Comparison of ENCODE assay signal across 9 cellular contexts in the genomic region with DNA sequence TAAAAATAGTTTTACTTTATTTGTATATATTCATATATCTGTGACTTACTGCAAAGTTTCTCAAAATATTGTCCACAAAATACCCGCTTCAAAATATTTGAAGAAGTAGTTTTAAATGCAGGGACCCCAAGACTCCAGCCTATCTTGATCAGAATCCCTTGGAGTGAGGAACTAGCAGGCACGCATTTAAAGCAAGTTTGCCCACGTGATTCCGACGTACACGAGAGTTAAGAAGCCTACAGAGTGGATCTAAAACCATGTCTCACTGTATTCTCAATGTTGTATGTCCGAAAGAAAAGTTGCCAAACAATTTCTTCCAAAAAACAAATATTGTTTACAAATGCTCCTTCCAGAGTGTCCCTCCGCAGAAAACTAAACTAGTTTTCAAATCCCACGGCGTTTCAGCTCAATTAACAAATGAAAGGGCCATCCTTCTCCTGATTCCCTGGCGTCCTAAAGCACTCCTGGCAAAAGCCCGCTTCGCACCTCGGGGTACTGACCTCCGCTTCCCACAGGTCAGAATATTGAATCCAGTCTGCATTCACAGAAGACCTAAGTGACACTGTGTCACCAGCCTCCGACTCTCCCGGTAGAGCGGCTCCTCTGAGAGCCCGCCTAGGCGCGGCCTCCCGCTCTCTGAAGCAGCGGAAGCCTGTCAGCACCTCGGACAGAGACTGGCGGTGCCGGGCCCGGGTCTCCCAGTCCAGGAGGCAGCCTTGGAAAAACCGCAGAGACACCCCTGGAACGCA. TPM values are rescaled to one million over a fixed set of nuclear protein-coding genes. Genes with fewer than 3 reads are reported as not detected.
DNase-seq lines count a peak whose midpoint lies in the region; ATAC-seq and TF ChIP-seq lines count a peak whose summit lies in the region.
"Had no signal": no experiment of that assay in that cellular context is flagged by ENCODE, and none has a peak within 500 bp of the region (broad histone marks: within the 10 kb centered on the region; RNA-seq: fewer than 3 reads in every experiment).

No MANE protein-coding gene starts in this region.

- H2AFZ ChIP-seq in mesenchymal stem cell (ENCODE audit: low read depth, low read length): no peak overlapping the region

- peaks cover 21% of the 10 kb centered on the region for H3K9me3 ChIP-seq in A673 (ENCODE audit: low read depth, low read length, poor library complexity, severe bottlenecking)
- H3K9me3 ChIP-seq in endodermal cell (ENCODE audit: control insufficient read depth, low read length): no peaks in the 10 kb centered on the region
- no peaks in the 10 kb centered on the region for H3K9me3 ChIP-seq in mesenchymal stem cell (ENCODE audit: control insufficient read depth, low read length)

- H3K27me3 Mint-ChIP-seq in endodermal cell (ENCODE audit: insufficient read depth): no peaks in the 10 kb centered on the region

- H3K36me3 Mint-ChIP-seq in endodermal cell (ENCODE audit: low read depth): no peaks in the 10 kb centered on the region

- H3K23ac ChIP-seq in mesenchymal stem cell (ENCODE audit: low read length in 2 of 2): no peak overlapping the region

- POLR2A ChIA-PET in A673 (lab: Charles Lee; ENCODE audit: low non-redundant PET): no interaction called here

- intact Hi-C loops in A673 (cut with micrococcal nuclease; ENCODE audit: unreplicated experiment): no loop called here

- no peak overlapping the region for H3K4ac ChIP-seq in mesenchymal stem cell (ENCODE audit: low read depth in 1 of 2, low read length in 2 of 2)

- H3K27me3 ChIP-seq in A673 (replicated peaks; ENCODE audit: insufficient read depth, low read depth, low read length, poor library complexity): no peaks in the 10 kb centered on the region
- no peaks in the 10 kb centered on the region for H3K27me3 ChIP-seq in endodermal cell (ENCODE audit: control insufficient read depth, insufficient read depth, low read length, poor library complexity, severe bottlenecking)
- H3K27me3 ChIP-seq in mesenchymal stem cell (ENCODE audit: control insufficient read depth in 1 of 2, insufficient read depth in 1 of 2, low read length in 2 of 2): peaks cover 29 to 38% of the 10 kb centered on the region in 2 experiments
- peaks cover 21% of the 10 kb centered on the region for H3K27me3 ChIP-seq in brain microvascular endothelial cell (replicated peaks)

- no peaks in the 10 kb centered on the region for H3K79me1 ChIP-seq in mesenchymal stem cell (replicated peaks; ENCODE audit: low read length, poor library complexity, severe bottlenecking)

- H3K36me3 ChIP-seq in A673 (ENCODE audit: insufficient read depth, low read length, poor library complexity, severe bottlenecking) (no peaks in the 10 kb centered on the region), endodermal cell (ENCODE audit: control insufficient read depth, insufficient read depth, low read length) (peaks cover 13% of the 10 kb centered on the region), mesenchymal stem cell (ENCODE audit: control insufficient read depth in 1 of 2, insufficient read depth in 2 of 2, low read depth in 1 of 2, low read length in 2 of 2) (no peaks in the 10 kb centered on the region), brain microvascular endothelial cell (replicated peaks) (no peaks in the 10 kb centered on the region)

- no peaks in the 10 kb centered on the region for H3K9me3 Mint-ChIP-seq in endodermal cell

- no peak overlapping the region for H2BK120ac ChIP-seq in mesenchymal stem cell (ENCODE audit: low read depth, low read length)

- CTCF ChIA-PET in A673 (lab: Charles Lee): no interaction called here

- ATAC-seq in HG03175 (IDR thresholded peaks at IDR 0.05; ENCODE audit: unreplicated experiment) (no peak), GM21529 (IDR thresholded peaks at IDR 0.05; ENCODE audit: unreplicated experiment) (no peak)

- in situ Hi-C loops in brain microvascular endothelial cell (cut with HindIII; ENCODE audit: low pct_ligation_motif_present, low sequenced_read_pairs): no loop called here

- WGBS in endodermal cell (ENCODE audit: insufficient coverage in 1 of 2, insufficient read length in 1 of 2), 2 experiments: 2 to 6% methylated on average over 22 to 29 of the region's 29 CpGs
- 10% methylated on average over 29 of the region's 29 CpGs for WGBS in mesenchymal stem cell

- H3K27ac Mint-ChIP-seq in endodermal cell: peak overlapping the region; percentile 86
- H3K27ac Mint-ChIP-seq: CD4-positive, alpha-beta T cell had no signal

- H3K4me3 Mint-ChIP-seq in endodermal cell: peak overlapping the region; percentile 81
- H3K4me3 Mint-ChIP-seq: CD4-positive, alpha-beta T cell had no signal

- H3K4me3 ChIP-seq in A673 (ENCODE audit: low read depth, low read length, poor library complexity, severe bottlenecking) (no peak overlapping the region), endodermal cell (ENCODE audit: low read length) (peak overlapping the region; percentile 91), mesenchymal stem cell (ENCODE audit: insufficient read depth in 1 of 2, low read depth in 1 of 2, low read length in 2 of 2) (no peak overlapping the region), brain microvascular endothelial cell (ENCODE audit: low read depth, low read length) (no peak overlapping the region)

- peak overlapping the region; percentile 34 for H3K4me2 ChIP-seq in mesenchymal stem cell (ENCODE audit: low read length, poor library complexity, severe bottlenecking)

- H3K4me1 Mint-ChIP-seq in endodermal cell: peaks cover 47% of the 10 kb centered on the region

- H3K27ac ChIP-seq in A673 (ENCODE audit: low read depth, low read length, poor library complexity, severe bottlenecking): no peak overlapping the region
- H3K27ac ChIP-seq in endodermal cell (ENCODE audit: low read depth, low read length): no peak overlapping the region
- no peak overlapping the region for H3K27ac ChIP-seq in mesenchymal stem cell (ENCODE audit: low read length, poor library complexity, severe bottlenecking)
- H3K27ac ChIP-seq in brain microvascular endothelial cell: no peak overlapping the region

- peak overlapping the region; percentile 59 for H3K9ac ChIP-seq in endodermal cell (ENCODE audit: extremely low read depth, low read length, poor library complexity, severe bottlenecking)
- no peak overlapping the region for H3K9ac ChIP-seq in mesenchymal stem cell (ENCODE audit: low read length)

- DNase-seq in A673 (ENCODE audit: low spot score) (peak; percentile 1), NCI-H1092 treated with DMSO at 0.1 percent for 48 hours (lab: John Stamatoyannopoulos, UW) (peak; percentile 48), endodermal cell (peak; percentile 97), mesenchymal stem cell (no peak), cerebellar nuclear complex (lab: John Stamatoyannopoulos, UW) (no peak), brain microvascular endothelial cell (no peak)
- DNase-seq: CD4-positive, alpha-beta T cell had no signal

- BruUV-seq in A673 (replicated peaks; lab: Mats Ljungman, UMichigan): no TSS peak

- H4K91ac ChIP-seq in mesenchymal stem cell (ENCODE audit: low read length): no peak overlapping the region

- H2AK5ac ChIP-seq in mesenchymal stem cell (ENCODE audit: low read length, severe bottlenecking): no peak overlapping the region

- H2BK5ac ChIP-seq in mesenchymal stem cell (ENCODE audit: low read depth, low read length, poor library complexity, severe bottlenecking): no peak overlapping the region

- H2BK12ac ChIP-seq in mesenchymal stem cell (ENCODE audit: low read length in 2 of 2): no peak overlapping the region

- TF ChIP-seq CTCF in A673 (conservative IDR thresholded peaks at IDR 0.05; ENCODE audit: low read depth, low read length) (no peak), endodermal cell (conservative IDR thresholded peaks at IDR 0.05) (no peak), brain microvascular endothelial cell (IDR thresholded peaks at IDR 0.05; ENCODE audit: low read depth, low read length, missing control alignments) (no peak)

- no peak overlapping the region for H3K14ac ChIP-seq in mesenchymal stem cell (ENCODE audit: low read length in 2 of 2)

- H2BK15ac ChIP-seq in mesenchymal stem cell (ENCODE audit: low read depth, poor library complexity, severe bottlenecking): no peak overlapping the region

- H4K8ac ChIP-seq in mesenchymal stem cell (ENCODE audit: low read length): no peak overlapping the region

- no peak overlapping the region for H3K18ac ChIP-seq in mesenchymal stem cell (ENCODE audit: low read depth in 1 of 2, low read length in 2 of 2)

- H3K4me1 ChIP-seq in A673 (ENCODE audit: insufficient read depth, low read length, poor library complexity, severe bottlenecking) (no peaks in the 10 kb centered on the region), endodermal cell (ENCODE audit: control insufficient read depth, insufficient read depth, low read length) (peaks cover 14% of the 10 kb centered on the region), mesenchymal stem cell (ENCODE audit: control insufficient read depth, insufficient read depth, low read depth, low read length) (peaks cover 18% of the 10 kb centered on the region)

RNA-seq across cellular contexts. Expression of gene GABRB3, which starts 1.5 kb away (rescaled TPM):
- not detected in 2 replicates for total RNA-seq in A673 (2021)
- total RNA-seq in endodermal cell: 100 to 1,000 TPM in 1 of 2 donors, 10 to 100 TPM in 1; 81.8 to 122 TPM
- polyA plus RNA-seq in endodermal cell (2013, experiment 1 of 2): 30.2 TPM
- polyA plus RNA-seq in endodermal cell (2013, experiment 2 of 2): 30.3 TPM
- 0.46 TPM for polyA plus RNA-seq in mesenchymal stem cell (2013, experiment 1 of 2)
- polyA plus RNA-seq in mesenchymal stem cell (2013, experiment 2 of 2): 0.44 TPM
- total RNA-seq: CD4-positive, alpha-beta T cell had no signal

Comparison
In these comparisons a context has a peak if more than half of its experiments do, and no peak if none do; other contexts are left out.
1. DNase-seq: peak in A673 (single experiment), NCI-H1092 treated with DMSO at 0.1 percent for 48 hours (single experiment) and endodermal cell (single experiment); none in mesenchymal stem cell (single experiment), cerebellar nuclear complex (0 of 2) and brain microvascular endothelial cell (single experiment).
2. RNA of gene GABRB3, which starts 1.5 kb away (total RNA-seq): 81.8 to 122 TPM in endodermal cell; not detected in A673; every median in the first group is over 10 times any median in the second.